15 cellular contexts compared by ENCODE assay signal in genomic region chr13:74250738-74251190, GRCh38.
A peak's percentile ranks its signal among the peaks of the same experiment; 100 is the strongest.
DNase-seq lines count a peak whose midpoint lies in the region; ATAC-seq and TF ChIP-seq lines count a peak whose summit lies in the region.
"Had no signal": no experiment of that assay in that cellular context is flagged by ENCODE, and none has a peak within 500 bp of the region (broad histone marks: within the 10 kb centered on the region; RNA-seq: fewer than 3 reads in every experiment).

No MANE protein-coding gene starts in this region.

- WGBS in IMR-90 (ENCODE audit: extremely low coverage in 2 of 2, insufficient read length in 1 of 2), 2 experiments = no CpG with 5 or more reads among the region's 2 CpGs
- 59 to 91% (median 79%) methylated on average over 2 of the region's 2 CpGs for WGBS in heart left ventricle, 4 donors
- WGBS in mesendoderm (ENCODE audit: extremely low coverage, insufficient coverage, low lambda C conversion rate) = no CpG with 5 or more reads among the region's 2 CpGs

- H2BK20ac ChIP-seq in IMR-90 (ENCODE audit: low read depth, low read length) = peak overlapping the region; percentile 40; the same call in 1 of the 2 replicates

- ATAC-seq in IMR-90 (ENCODE audit: low read depth) (peak; percentile 74), heart left ventricle (no peak)
- ATAC-seq: left ventricle myocardium superior had no signal

- peak overlapping the region; percentile 54 for H2AFZ ChIP-seq in IMR-90 (replicated peaks; ENCODE audit: low read length, poor library complexity)

- H3K4me2 ChIP-seq in IMR-90 (ENCODE audit: low read depth, low read length) (no peak overlapping the region), mesendoderm (ENCODE audit: low read length) (no peak overlapping the region)

- H4K91ac ChIP-seq in IMR-90 (ENCODE audit: insufficient read depth, low read depth, low read length) = no peak overlapping the region

- no peak overlapping the region for H3K4me3 Mint-ChIP-seq in mesothelial cell of epicardium
- H3K4me3 Mint-ChIP-seq: type B pancreatic cell had no signal

- peaks cover 3% of the 10 kb centered on the region for H3K4me1 Mint-ChIP-seq in mesothelial cell of epicardium

- H3K4ac ChIP-seq in IMR-90 (ENCODE audit: low read depth, low read length) (peak overlapping the region; percentile 37; the same call in 1 of the 2 replicates), mesendoderm (ENCODE audit: low read depth, low read length) (no peak overlapping the region)

- 0 out of 2 replicates have a peak overlapping the region, but pooled peaks have one; percentile 30 for H3K14ac ChIP-seq in IMR-90 (replicated peaks; ENCODE audit: low read depth, low read length)

- DNase-seq in NCI-H446 treated with DMSO at 0.1 percent for 48 hours (lab: John Stamatoyannopoulos, UW) (peak; percentile 18), NCI-H446 (lab: John Stamatoyannopoulos, UW) (no peak), IMR-90 (peak; percentile 75), brain microvascular endothelial cell (peak; percentile 50), myocyte (ENCODE audit: low read depth) (peak; percentile 28), mesothelial cell of epicardium (ENCODE audit: low spot score in 2 of 2, unreplicated experiment in 2 of 2) (no peak), heart left ventricle (no peak), mesendoderm (no peak)
- DNase-seq: colonic mucosa, left ventricle myocardium superior, NCI-H1436 treated with DMSO at 0.1 percent for 48 hours, spleen had no signal

- no peak overlapping the region; the same call in 1 of the 2 replicates for H3K23ac ChIP-seq in IMR-90 (ENCODE audit: low read depth, low read length)
- no peak overlapping the region for H3K23ac ChIP-seq in mesendoderm (ENCODE audit: low read length)

- peaks cover 9% of the 10 kb centered on the region for H3K4me1 ChIP-seq in IMR-90 (ENCODE audit: control insufficient read depth, insufficient read depth, low read length)
- H3K4me1 ChIP-seq in heart left ventricle = peaks cover 0 to 13% (median 6%) of the 10 kb centered on the region in 12 donors
- no peaks in the 10 kb centered on the region for H3K4me1 ChIP-seq in mesendoderm (ENCODE audit: control insufficient read depth, low read depth, low read length)
- H3K4me1 ChIP-seq: colonic mucosa had no signal

- H3K27me3 Mint-ChIP-seq in mesothelial cell of epicardium (ENCODE audit: low read depth) = no peaks in the 10 kb centered on the region
- H3K27me3 Mint-ChIP-seq: type B pancreatic cell had no signal

- no peak overlapping the region for H2AK5ac ChIP-seq in IMR-90 (ENCODE audit: low read depth, low read length)
- H2AK5ac ChIP-seq in mesendoderm (ENCODE audit: low read length) = no peak overlapping the region

- no peak overlapping the region for H3K27ac ChIP-seq in IMR-90 (ENCODE audit: insufficient read depth, low read length)
- H3K27ac ChIP-seq in brain microvascular endothelial cell = peak overlapping the region; percentile 72
- H3K27ac ChIP-seq in heart left ventricle = no peak overlapping the region
- no peak overlapping the region for H3K27ac ChIP-seq in mesendoderm (ENCODE audit: low read depth, low read length)
- H3K27ac ChIP-seq: 22Rv1, colonic mucosa, SK-N-MC had no signal

- no peak for TF ChIP-seq RAD21 in IMR-90 (IDR thresholded peaks at IDR 0.05; ENCODE audit: low read length)

- dilution Hi-C loops in IMR-90 (cut with HindIII; ENCODE audit: low sequenced_read_pairs, unreplicated experiment) = no loop called here

- POLR2A ChIA-PET in IMR-90 (lab: Charles Lee; ENCODE audit: unreplicated experiment) = no interaction called here

- no peak overlapping the region for H3K27ac Mint-ChIP-seq in mesothelial cell of epicardium
- H3K27ac Mint-ChIP-seq: type B pancreatic cell had no signal

- H4K5ac ChIP-seq in IMR-90 (ENCODE audit: low read depth, low read length) (no peak overlapping the region), mesendoderm (ENCODE audit: low read length) (no peak overlapping the region)

- H3K36me3 ChIP-seq in IMR-90 (ENCODE audit: control insufficient read depth, insufficient read depth, low read length) (no peaks in the 10 kb centered on the region), brain microvascular endothelial cell (replicated peaks) (no peaks in the 10 kb centered on the region), heart left ventricle (no peaks in the 10 kb centered on the region), mesendoderm (ENCODE audit: control insufficient read depth, insufficient read depth, low read length) (no peaks in the 10 kb centered on the region)
- H3K36me3 ChIP-seq: colonic mucosa, spleen had no signal

- H2BK5ac ChIP-seq in IMR-90 (ENCODE audit: low read depth, low read length, poor library complexity, severe bottlenecking) (peak overlapping the region; percentile 32), mesendoderm (ENCODE audit: low read length) (no peak overlapping the region)

- H3K27me3 ChIP-seq in IMR-90 (ENCODE audit: control insufficient read depth, insufficient read depth, low read length) (no peaks in the 10 kb centered on the region), brain microvascular endothelial cell (replicated peaks) (no peaks in the 10 kb centered on the region), heart left ventricle (no peaks in the 10 kb centered on the region), mesendoderm (ENCODE audit: insufficient read depth, low read length, poor library complexity) (no peaks in the 10 kb centered on the region)
- H3K27me3 ChIP-seq: colonic mucosa, spleen had no signal

- no TSS peak for BruUV-seq in IMR-90 (replicated peaks; lab: Mats Ljungman, UMichigan)

- TF ChIP-seq CTCF in IMR-90 (conservative IDR thresholded peaks at IDR 0.05; ENCODE audit: low read depth, low read length) (no peak), brain microvascular endothelial cell (IDR thresholded peaks at IDR 0.05; ENCODE audit: low read depth, low read length, missing control alignments) (no peak), mesothelial cell of epicardium (IDR thresholded peaks at IDR 0.05; ENCODE audit: unreplicated experiment) (no peak), heart left ventricle (IDR thresholded peaks at IDR 0.05) (no peak)

- H3K9me3 ChIP-seq in IMR-90 (ENCODE audit: control insufficient read depth, insufficient read depth, low read length) (peaks cover 3% of the 10 kb centered on the region; the same call in 1 of the 2 replicates), heart left ventricle (no peaks in the 10 kb centered on the region)
- H3K9me3 ChIP-seq: colonic mucosa had no signal

- H3K56ac ChIP-seq in IMR-90 (ENCODE audit: extremely low read depth, insufficient read depth, low read length) (no peak overlapping the region), mesendoderm (ENCODE audit: low read length) (no peak overlapping the region)

- in situ Hi-C loops in IMR-90 (cut with MboI; ENCODE audit: low sequenced_read_pairs) = no loop called here
- in situ Hi-C loops in brain microvascular endothelial cell (cut with HindIII; ENCODE audit: low pct_ligation_motif_present, low sequenced_read_pairs) = no loop called here

- intact Hi-C loops in IMR-90 (cut with micrococcal nuclease) (no loop called here), heart left ventricle (cut with DNase I) (no loop called here)

- peak overlapping the region; percentile 51; the same call in 1 of the 3 replicates for H2BK15ac ChIP-seq in IMR-90 (ENCODE audit: low read depth, low read length)
- no peak overlapping the region for H2BK15ac ChIP-seq in mesendoderm (replicated peaks; ENCODE audit: low read depth)

- H3K9me1 ChIP-seq in IMR-90 (ENCODE audit: insufficient read depth, low read length) = 0 out of 2 replicates have a peak, but pooled peaks cover 3% of the 10 kb centered on the region

- H2BK120ac ChIP-seq in IMR-90 (ENCODE audit: low read depth, low read length) (peak overlapping the region; percentile 54; the same call in 1 of the 2 replicates), mesendoderm (ENCODE audit: low read depth, low read length) (no peak overlapping the region)

- H3K4me3 ChIP-seq in IMR-90 (ENCODE audit: insufficient read depth, low read depth, low read length) (no peak overlapping the region), brain microvascular endothelial cell (ENCODE audit: low read depth, low read length) (no peak overlapping the region), heart left ventricle (no peak overlapping the region), mesendoderm (ENCODE audit: low read length) (no peak overlapping the region)
- H3K4me3 ChIP-seq: colonic mucosa, SK-N-MC, spleen had no signal

- no peak overlapping the region for H2AK9ac ChIP-seq in IMR-90 (replicated peaks; ENCODE audit: low read depth, low read length, poor library complexity)

- peak overlapping the region; percentile 56; the same call in 1 of the 2 replicates for H3K18ac ChIP-seq in IMR-90 (ENCODE audit: low read depth, low read length)
- H3K18ac ChIP-seq in mesendoderm (ENCODE audit: low read length) = no peak overlapping the region

- H3K9me3 Mint-ChIP-seq in mesothelial cell of epicardium = peaks cover 22% of the 10 kb centered on the region

- H3K36me3 Mint-ChIP-seq in mesothelial cell of epicardium = peaks cover 3% of the 10 kb centered on the region
- H3K36me3 Mint-ChIP-seq: type B pancreatic cell had no signal

- no peak overlapping the region for H3K9ac ChIP-seq in IMR-90 (ENCODE audit: low read depth, low read length)
- H3K9ac ChIP-seq in mesendoderm (ENCODE audit: low read length) = no peak overlapping the region

- no peaks in the 10 kb centered on the region for H3K79me2 ChIP-seq in mesendoderm (ENCODE audit: control insufficient read depth, insufficient read depth, low read length)

- TF ChIP-seq POLR2A in IMR-90 (IDR thresholded peaks at IDR 0.05; ENCODE audit: low read depth, low read length) = no peak
- no peak for TF ChIP-seq POLR2A in heart left ventricle (IDR thresholded peaks at IDR 0.05)

- H4K20me1 ChIP-seq in IMR-90 (ENCODE audit: insufficient read depth, low read length) = no peaks in the 10 kb centered on the region

- H3K79me1 ChIP-seq in IMR-90 (ENCODE audit: low read depth in 1 of 2, low read length in 2 of 2) (no peaks in the 10 kb centered on the region), mesendoderm (ENCODE audit: low read length) (no peaks in the 10 kb centered on the region)

- H4K8ac ChIP-seq in IMR-90 (ENCODE audit: low read depth in 2 of 2, low read length in 2 of 2) (peak overlapping the region in 1 of 2 experiments; percentile 50; a peak in 1 of 4 replicates), mesendoderm (ENCODE audit: low read depth, low read length) (no peak overlapping the region)

- CTCF ChIA-PET in IMR-90 (lab: Yijun Ruan, JAX) = no interaction called here

TF ChIP-seq in IMR-90, 13 proteins besides CTCF, POLR2A, EP300 and RAD21:
- TF ChIP-seq MAZ (IDR thresholded peaks at IDR 0.05; ENCODE audit: borderline replicate concordance, low read depth, low read length) = no peak
- no peak for TF ChIP-seq RFX5 (IDR thresholded peaks at IDR 0.05; ENCODE audit: low read depth, low read length)
- TF ChIP-seq BHLHE40 (IDR thresholded peaks at IDR 0.05; ENCODE audit: low read depth, low read length) = 0 out of 2 replicates have a peak, but pooled peaks have one; percentile 40

Comparison
In these comparisons a context has a peak if more than half of its experiments do, and no peak if none do; other contexts are left out.
1. DNase-seq: peak in NCI-H446 treated with DMSO at 0.1 percent for 48 hours (single experiment), IMR-90 (single experiment), brain microvascular endothelial cell (single experiment) and myocyte (single experiment); none in NCI-H446 (0 of 2), mesothelial cell of epicardium (0 of 2), heart left ventricle (0 of 5) and mesendoderm (single experiment).